Comparison of ENCODE assay signal across 8 cellular contexts in the genomic region with DNA sequence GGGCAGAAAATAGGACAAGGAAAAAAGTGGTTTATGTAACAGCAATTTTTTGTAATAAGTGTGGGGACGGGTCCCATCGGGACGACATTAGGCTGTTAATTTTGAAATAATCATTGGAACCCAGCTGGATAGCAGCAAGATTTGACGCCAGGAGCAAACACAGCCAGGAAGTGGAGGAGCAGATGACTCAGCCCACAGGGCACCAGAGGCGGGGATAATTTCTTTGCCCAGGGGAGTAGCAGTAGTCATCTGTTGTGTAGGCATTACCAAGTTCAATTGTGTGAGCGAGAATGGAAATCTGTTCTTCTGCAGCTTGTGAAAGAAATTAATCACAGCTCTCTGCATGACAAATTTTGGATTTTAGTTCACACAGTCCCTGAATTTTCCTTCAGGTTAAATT. TPM values are rescaled to one million over a fixed set of nuclear protein-coding genes. Genes with fewer than 3 reads are reported as not detected.
DNase-seq lines count a peak whose midpoint lies in the region; ATAC-seq and TF ChIP-seq lines count a peak whose summit lies in the region.

No MANE protein-coding gene starts in this region.

- no peaks in the 10 kb centered on the region for H3K27me3 ChIP-seq in colonic mucosa
- H3K27me3 ChIP-seq in left lung = no peaks in the 10 kb centered on the region
- no peaks in the 10 kb centered on the region for H3K27me3 ChIP-seq in thoracic aorta (replicated peaks; ENCODE audit: insufficient read depth)

- H3K4me3 Mint-ChIP-seq in activated CD8-positive, alpha-beta T cell treated with anti-CD3 and anti-CD28 coated beads for 36 hours = no peak overlapping the region
- H3K4me3 Mint-ChIP-seq in activated CD8-positive, alpha-beta T cell treated with anti-CD3 and anti-CD28 coated beads, Interleukin-2, amount 10 ng/mL, durations not matched to agents 7 days and 5 days = no peak overlapping the region

- H3K4me1 ChIP-seq in colonic mucosa (peaks cover 4% of the 10 kb centered on the region), left lung (peaks cover 0 to 32% of the 10 kb centered on the region in 2 donors), thoracic aorta (ENCODE audit: control insufficient read depth in 1 of 2, low read depth in 2 of 2) (peaks cover 13 to 17% of the 10 kb centered on the region in 2 donors)

- H3K9ac ChIP-seq in colonic mucosa (ENCODE audit: low read depth in 2 of 2, low read length in 2 of 2) = no peak overlapping the region

- intact Hi-C loops in activated CD8-positive, alpha-beta T cell treated with anti-CD3 and anti-CD28 coated beads for 36 hours (cut with micrococcal nuclease) = no loop called here
- intact Hi-C loops in colonic mucosa (cut with DNase I) = no loop called here
- intact Hi-C loops in left lung (cut with DNase I) = no loop called here

- H3K4me3 ChIP-seq in colonic mucosa (no peak overlapping the region), left lung (no peak overlapping the region), thoracic aorta (peak overlapping the region; percentile 37)

- peak overlapping the region; percentile 47 for H3K27ac ChIP-seq in colonic mucosa
- H3K27ac ChIP-seq in left lung = peak overlapping the region in 1 of 2 donors; percentile 37
- H3K27ac ChIP-seq in thoracic aorta = peak overlapping the region; percentile 62 to 70

- DNase-seq in activated CD8-positive, alpha-beta T cell treated with anti-CD3 and anti-CD28 coated beads for 36 hours = no peak
- no peak for DNase-seq in activated CD8-positive, alpha-beta T cell treated with anti-CD3 and anti-CD28 coated beads, Interleukin-2, amount 10 ng/mL, durations not matched to agents 7 days and 5 days
- DNase-seq in NCI-H460 (ENCODE audit: extremely low read depth, low read depth) = peak; percentile 90
- peak; percentile 82 for DNase-seq in colonic mucosa
- peak in 1 of 2 donors; percentile 58 for DNase-seq in left lung
- DNase-seq in thoracic aorta (ENCODE audit: low spot score) = peak; percentile 47

- peak; percentile 34 for ATAC-seq in activated CD8-positive, alpha-beta T cell treated with anti-CD3 and anti-CD28 coated beads for 36 hours
- ATAC-seq in activated CD8-positive, alpha-beta T cell treated with anti-CD3 and anti-CD28 coated beads, Interleukin-2, amount 10 ng/mL, durations not matched to agents 7 days and 5 days = no peak
- ATAC-seq in left lung = peak; percentile 87
- ATAC-seq in thoracic aorta (ENCODE audit: insufficient number of reproducible peaks, low FRiP score, low read depth) = peak; percentile 97
- no peak for ATAC-seq in GM18909 (IDR thresholded peaks at IDR 0.05; ENCODE audit: poor library complexity, unreplicated experiment)
- ATAC-seq in GM21528 (IDR thresholded peaks at IDR 0.05; ENCODE audit: low FRiP score, unreplicated experiment) = no peak

- H3K9me3 Mint-ChIP-seq in activated CD8-positive, alpha-beta T cell treated with anti-CD3 and anti-CD28 coated beads for 36 hours = no peaks in the 10 kb centered on the region
- H3K9me3 Mint-ChIP-seq in activated CD8-positive, alpha-beta T cell treated with anti-CD3 and anti-CD28 coated beads, Interleukin-2, amount 10 ng/mL, durations not matched to agents 7 days and 5 days (ENCODE audit: insufficient read depth) = no peaks in the 10 kb centered on the region

- CTCF ChIA-PET in activated CD8-positive, alpha-beta T cell treated with anti-CD3 and anti-CD28 coated beads for 36 hours (lab: Charles Lee) = interaction anchor here (1.3 kb wide), 1 partner anchor 42 kb away, joined by 3 read pairs; no protein-coding TSS in a partner anchor
- CTCF ChIA-PET in activated CD8-positive, alpha-beta T cell treated with anti-CD3 and anti-CD28 coated beads, Interleukin-2, amount 10 ng/mL, durations not matched to agents 7 days and 5 days (lab: Charles Lee) = no interaction called here

- peaks cover 2% of the 10 kb centered on the region for H3K4me1 Mint-ChIP-seq in activated CD8-positive, alpha-beta T cell treated with anti-CD3 and anti-CD28 coated beads for 36 hours (ENCODE audit: low read depth)
- H3K4me1 Mint-ChIP-seq in activated CD8-positive, alpha-beta T cell treated with anti-CD3 and anti-CD28 coated beads, Interleukin-2, amount 10 ng/mL, durations not matched to agents 7 days and 5 days (ENCODE audit: low read depth) = no peaks in the 10 kb centered on the region

- H3K36me3 Mint-ChIP-seq in activated CD8-positive, alpha-beta T cell treated with anti-CD3 and anti-CD28 coated beads for 36 hours (ENCODE audit: low read depth) = no peaks in the 10 kb centered on the region
- no peaks in the 10 kb centered on the region for H3K36me3 Mint-ChIP-seq in activated CD8-positive, alpha-beta T cell treated with anti-CD3 and anti-CD28 coated beads, Interleukin-2, amount 10 ng/mL, durations not matched to agents 7 days and 5 days (ENCODE audit: low read depth)

- POLR2A ChIA-PET in activated CD8-positive, alpha-beta T cell treated with anti-CD3 and anti-CD28 coated beads for 36 hours (lab: Charles Lee) = no interaction called here
- POLR2A ChIA-PET in activated CD8-positive, alpha-beta T cell treated with anti-CD3 and anti-CD28 coated beads, Interleukin-2, amount 10 ng/mL, durations not matched to agents 7 days and 5 days (lab: Charles Lee) = no interaction called here

- H3K27ac Mint-ChIP-seq in activated CD8-positive, alpha-beta T cell treated with anti-CD3 and anti-CD28 coated beads for 36 hours = no peak overlapping the region
- H3K27ac Mint-ChIP-seq in activated CD8-positive, alpha-beta T cell treated with anti-CD3 and anti-CD28 coated beads, Interleukin-2, amount 10 ng/mL, durations not matched to agents 7 days and 5 days = no peak overlapping the region

- peaks cover 3% of the 10 kb centered on the region for H3K27me3 Mint-ChIP-seq in activated CD8-positive, alpha-beta T cell treated with anti-CD3 and anti-CD28 coated beads for 36 hours
- H3K27me3 Mint-ChIP-seq in activated CD8-positive, alpha-beta T cell treated with anti-CD3 and anti-CD28 coated beads, Interleukin-2, amount 10 ng/mL, durations not matched to agents 7 days and 5 days (ENCODE audit: low read depth) = no peaks in the 10 kb centered on the region

- H3K36me3 ChIP-seq in colonic mucosa = no peaks in the 10 kb centered on the region
- no peaks in the 10 kb centered on the region for H3K36me3 ChIP-seq in left lung
- H3K36me3 ChIP-seq in thoracic aorta = no peaks in the 10 kb centered on the region

- H3K9me3 ChIP-seq in colonic mucosa = no peaks in the 10 kb centered on the region
- H3K9me3 ChIP-seq in left lung = no peaks in the 10 kb centered on the region
- H3K9me3 ChIP-seq in thoracic aorta = no peaks in the 10 kb centered on the region

- no peak for TF ChIP-seq CTCF in activated CD8-positive, alpha-beta T cell treated with anti-CD3 and anti-CD28 coated beads for 36 hours (IDR thresholded peaks at IDR 0.05)
- TF ChIP-seq CTCF in colonic mucosa (IDR thresholded peaks at IDR 0.05) (no peak), left lung (IDR thresholded peaks at IDR 0.05) (no peak), thoracic aorta (IDR thresholded peaks at IDR 0.05) (no peak)

RNA-seq across cellular contexts. Expression of gene RIN2, which starts 22.6 kb away (rescaled TPM):
- total RNA-seq in activated CD8-positive, alpha-beta T cell treated with anti-CD3 and anti-CD28 coated beads for 36 hours = not detected
- not detected for total RNA-seq in activated CD8-positive, alpha-beta T cell treated with anti-CD3 and anti-CD28 coated beads, Interleukin-2, amount 10 ng/mL, durations not matched to agents 7 days and 5 days
- total RNA-seq in NCI-H460 (2014; rRNA removed; shearing (Covaris generic)) = 40.8 and 42.4 TPM in 2 replicates
- polyA plus RNA-seq in NCI-H460 (2014; cell fraction: nucleus; rRNA removed) = 11.6 and 13.7 TPM in 2 replicates
- total RNA-seq in colonic mucosa (100 to 1,000 TPM in 1 of 2 donors, 10 to 100 TPM in 1; 82.0 to 105 TPM), left lung (10 to 100 TPM; 69.0 to 69.8 TPM), thoracic aorta (100 to 1,000 TPM in 1 of 2 donors, 10 to 100 TPM in 1; 60.9 to 121 TPM)

Comparison
In these comparisons a context has a peak if more than half of its experiments do, and no peak if none do; other contexts are left out.
1. ATAC-seq: peak in activated CD8-positive, alpha-beta T cell treated with anti-CD3 and anti-CD28 coated beads for 36 hours (single experiment), left lung (single experiment) and thoracic aorta (single experiment); none in activated CD8-positive, alpha-beta T cell treated with anti-CD3 and anti-CD28 coated beads, Interleukin-2, amount 10 ng/mL, durations not matched to agents 7 days and 5 days (single experiment), GM18909 (single experiment) and GM21528 (single experiment).
2. DNase-seq: peak in NCI-H460 (single experiment), colonic mucosa (single experiment) and thoracic aorta (single experiment); none in activated CD8-positive, alpha-beta T cell treated with anti-CD3 and anti-CD28 coated beads for 36 hours (single experiment) and activated CD8-positive, alpha-beta T cell treated with anti-CD3 and anti-CD28 coated beads, Interleukin-2, amount 10 ng/mL, durations not matched to agents 7 days and 5 days (single experiment).
3. RNA of gene RIN2, which starts 22.6 kb away (total RNA-seq): 60.9 to 121 TPM in thoracic aorta, 82.0 to 105 TPM in colonic mucosa, 69.0 to 69.8 TPM in left lung and 40.8 to 42.4 TPM in NCI-H460; not detected in activated CD8-positive, alpha-beta T cell treated with anti-CD3 and anti-CD28 coated beads for 36 hours and not detected in activated CD8-positive, alpha-beta T cell treated with anti-CD3 and anti-CD28 coated beads, Interleukin-2, amount 10 ng/mL, durations not matched to agents 7 days and 5 days; every median in the first group is over 10 times any median in the second.